ENCODE assay signal across 17 cellular contexts in the genomic region with DNA sequence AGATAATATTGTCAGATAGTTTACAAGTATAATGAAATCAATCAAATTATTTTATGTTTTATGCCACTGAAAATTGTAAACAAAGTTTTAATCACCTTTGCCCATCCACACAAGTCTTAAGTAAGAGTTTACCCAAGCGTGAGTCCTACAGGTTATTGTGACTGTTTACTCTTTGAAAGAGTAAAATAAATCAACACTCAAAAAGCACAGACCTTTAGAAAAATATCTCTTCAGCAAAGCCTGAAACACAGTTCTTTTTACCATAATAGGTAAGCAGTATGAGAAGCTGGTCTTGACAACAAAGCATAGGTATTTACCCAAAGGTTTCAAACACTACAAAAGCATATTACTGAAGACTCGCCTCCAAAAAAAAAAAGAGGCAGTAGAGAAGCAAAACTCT. TPM values are rescaled to one million over a fixed set of nuclear protein-coding genes. Genes with fewer than 3 reads are reported as not detected.
A peak's percentile ranks its signal among the peaks of the same experiment; 100 is the strongest.
DNase-seq lines count a peak whose midpoint lies in the region; ATAC-seq and TF ChIP-seq lines count a peak whose summit lies in the region.
"Had no signal": no experiment of that assay in that cellular context is flagged by ENCODE, and none has a peak within 500 bp of the region (broad histone marks: within the 10 kb centered on the region; RNA-seq: fewer than 3 reads in every experiment).

No MANE protein-coding gene starts in this region.

- TF ChIP-seq CTCF in liver (IDR thresholded peaks at IDR 0.05; ENCODE audit: low read depth, low read length, missing input control) (no peak), smooth muscle cell (IDR thresholded peaks at IDR 0.05; ENCODE audit: borderline replicate concordance, insufficient read depth, poor library complexity, severe bottlenecking) (no peak), esophagus squamous epithelium (IDR thresholded peaks at IDR 0.05) (no peak)

- no peaks in the 10 kb centered on the region for H3K9me3 ChIP-seq in SK-N-MC (ENCODE audit: low read depth, low read length)
- no peaks in the 10 kb centered on the region for H3K9me3 ChIP-seq in liver (ENCODE audit: control insufficient read depth in 4 of 4, low read length in 3 of 4)
- H3K9me3 ChIP-seq in smooth muscle cell (replicated peaks; ENCODE audit: low read depth) = no peaks in the 10 kb centered on the region
- H3K9me3 ChIP-seq in aorta (ENCODE audit: control insufficient read depth, low read length) = no peaks in the 10 kb centered on the region
- no peaks in the 10 kb centered on the region for H3K9me3 ChIP-seq in esophagus squamous epithelium
- H3K9me3 ChIP-seq: vagina had no signal

- peak overlapping the region; percentile 89 for H3K4me2 ChIP-seq in smooth muscle cell

- WGBS in liver = 31% methylated on average over 2 of the region's 2 CpGs
- 86% methylated on average over 2 of the region's 2 CpGs for WGBS in smooth muscle cell (ENCODE audit: low lambda C conversion rate)
- WGBS in aorta, 2 donors = 0 to 11% methylated on average over 2 of the region's 2 CpGs
- WGBS in esophagus squamous epithelium, 2 donors = 60 to 69% methylated on average over 2 of the region's 2 CpGs

- H3F3A ChIP-seq in smooth muscle cell (ENCODE audit: low read depth) = peaks cover 5% of the 10 kb centered on the region

- TF ChIP-seq POLR2A in esophagus squamous epithelium (IDR thresholded peaks at IDR 0.05) = no peak

- TF ChIP-seq RAD21 in liver (IDR thresholded peaks at IDR 0.05) = peak in 1 of 2 donors; percentile 24

- H3K27ac ChIP-seq in SK-N-MC (no peak overlapping the region), liver (ENCODE audit: low read depth in 1 of 2, low read length in 2 of 2) (peak overlapping the region; percentile 39 to 48), smooth muscle cell (ENCODE audit: low read depth) (peak overlapping the region; percentile 47), aorta (ENCODE audit: low read depth in 1 of 2, low read length in 2 of 2) (peak overlapping the region in 1 of 2 donors; percentile 44), esophagus squamous epithelium (peak overlapping the region in 2 of 4 donors; percentile 90 to 98)
- H3K27ac ChIP-seq: KMS-11, vagina had no signal

- H3K79me2 ChIP-seq in smooth muscle cell (ENCODE audit: low read depth) = peaks cover 79% of the 10 kb centered on the region

- no peak for ATAC-seq in aorta (ENCODE audit: low FRiP score)
- ATAC-seq: activated CD8-positive, alpha-beta T cell treated with anti-CD3 and anti-CD28 coated beads for 36 hours; activated T-helper 17 cell treated with anti-CD3 and anti-CD28 coated beads, Interleukin-2, amount 50 U/mL, for 72 hours had no signal

- H3K4me3 ChIP-seq in SK-N-MC = peak overlapping the region; percentile 44
- H3K4me3 ChIP-seq in liver (ENCODE audit: low read depth in 1 of 3, low read length in 3 of 3) = no peak overlapping the region
- peak overlapping the region; percentile 59 for H3K4me3 ChIP-seq in smooth muscle cell
- H3K4me3 ChIP-seq in aorta (ENCODE audit: low read length in 2 of 2) = peak overlapping the region in 1 of 2 donors; percentile 48
- H3K4me3 ChIP-seq in esophagus squamous epithelium = peak overlapping the region in 1 of 4 donors; percentile 89
- H3K4me3 ChIP-seq: vagina had no signal

- H4K20me1 ChIP-seq in smooth muscle cell (ENCODE audit: low read depth) = peaks cover 78% of the 10 kb centered on the region

- H3K9ac ChIP-seq in SK-N-MC (ENCODE audit: insufficient read length) (no peak overlapping the region), liver (ENCODE audit: low read depth in 1 of 2, low read length in 2 of 2) (peak overlapping the region in 1 of 2 donors; percentile 32), smooth muscle cell (ENCODE audit: low read depth) (no peak overlapping the region)
- H3K9ac ChIP-seq: KMS-11 had no signal

- H3K36me3 ChIP-seq in SK-N-MC (ENCODE audit: insufficient read depth, low read length) (0 out of 2 replicates have a peak, but pooled peaks cover 7% of the 10 kb centered on the region), liver (ENCODE audit: control insufficient read depth in 4 of 4, insufficient read depth in 3 of 4, low read depth in 1 of 4, low read length in 3 of 4) (no peaks in the 10 kb centered on the region), smooth muscle cell (ENCODE audit: low read depth) (no peaks in the 10 kb centered on the region), aorta (ENCODE audit: control insufficient read depth in 1 of 2, insufficient read depth in 2 of 2, low read length in 1 of 2) (no peaks in the 10 kb centered on the region), esophagus squamous epithelium (no peaks in the 10 kb centered on the region)
- H3K36me3 ChIP-seq: vagina had no signal

- H3K27me3 ChIP-seq in liver (ENCODE audit: control insufficient read depth in 4 of 4, insufficient read depth in 4 of 4, low read length in 3 of 4) = no peaks in the 10 kb centered on the region
- H3K27me3 ChIP-seq in smooth muscle cell (ENCODE audit: low read depth) = no peaks in the 10 kb centered on the region
- H3K27me3 ChIP-seq in aorta (ENCODE audit: control insufficient read depth in 1 of 2, insufficient read depth in 2 of 2, low read length in 1 of 2) = no peaks in the 10 kb centered on the region
- H3K27me3 ChIP-seq in esophagus squamous epithelium = no peaks in the 10 kb centered on the region
- H3K27me3 ChIP-seq: vagina had no signal

- no peak overlapping the region for H2AFZ ChIP-seq in smooth muscle cell (ENCODE audit: low read depth)

- H3K4me1 ChIP-seq in liver (ENCODE audit: control insufficient read depth in 4 of 4, insufficient read depth in 4 of 4, low read length in 3 of 4) (peaks cover 3 to 46% (median 30%) of the 10 kb centered on the region in 4 donors), smooth muscle cell (ENCODE audit: low read depth) (peaks cover 34% of the 10 kb centered on the region), aorta (ENCODE audit: control insufficient read depth in 1 of 2, insufficient read depth in 2 of 2, low read length in 2 of 2) (peaks cover 0 to 2% of the 10 kb centered on the region in 2 donors), esophagus squamous epithelium (peaks cover 0 to 54% (median 0%) of the 10 kb centered on the region in 3 donors)

- in situ Hi-C loops in G401 (cut with HindIII; ENCODE audit: low sequenced_read_pairs) = no loop called here

- DNase-seq in G401 (ENCODE audit: low spot score) (peak; percentile 51), SK-N-MC (ENCODE audit: low read depth, low spot score) (no peak), smooth muscle cell (lab: John Stamatoyannopoulos, UW; ENCODE audit: unreplicated experiment) (no peak), aorta (no peak), esophagus squamous epithelium (lab: John Stamatoyannopoulos, UW) (no peak), NCI-H1092 treated with DMSO at 0.1 percent for 48 hours (lab: John Stamatoyannopoulos, UW) (no peak)
- DNase-seq: activated CD8-positive, alpha-beta T cell treated with anti-CD3 and anti-CD28 coated beads for 36 hours; effector CD4-positive, alpha-beta T cell; foreskin melanocyte; GDM1; GOT3; NCI-H774; stimulated activated CD4-positive, alpha-beta T cell treated with anti-CD3 and anti-CD28 coated beads, Interleukin-4, amount 100 ng/mL, for 1 hour had no signal

- intact Hi-C loops in aorta (cut with DNase I) = loop anchor here (5.0 to 10.0 kb wide), 4 partner anchors 52 to 186 kb away; partner anchors contain the start of gene SLC66A3 (in 1 of the 2)
- intact Hi-C loops in esophagus squamous epithelium (cut with DNase I) = no loop called here

TF ChIP-seq in liver, 16 proteins besides CTCF, POLR2A, EP300 and RAD21:
- no peak for TF ChIP-seq MAX (IDR thresholded peaks at IDR 0.05)
- peak; percentile 45 to 55 for TF ChIP-seq HNF4A (conservative IDR thresholded peaks at IDR 0.05)
- TF ChIP-seq JUND (IDR thresholded peaks at IDR 0.05) = no peak
- TF ChIP-seq NR2F2 (IDR thresholded peaks at IDR 0.05) = no peak
- TF ChIP-seq RXRA (IDR thresholded peaks at IDR 0.05) = peak in 1 of 2 donors; percentile 17
- no peak for TF ChIP-seq GABPA (IDR thresholded peaks at IDR 0.05 in 1 of 2, conservative IDR thresholded peaks at IDR 0.05 in 1 of 2)
- TF ChIP-seq SP1 (IDR thresholded peaks at IDR 0.05) = peak; percentile 17
- no peak for TF ChIP-seq FOXA1 (IDR thresholded peaks at IDR 0.05)
- peak; percentile 52 for TF ChIP-seq FOXA2 (IDR thresholded peaks at IDR 0.05)
- TF ChIP-seq HNF4G (IDR thresholded peaks at IDR 0.05) = peak; percentile 13

RNA-seq across cellular contexts. Expression of gene ROCK2, which starts 3.7 kb away (rescaled TPM):
- total RNA-seq in G401 (2014; rRNA removed; shearing (Covaris generic)) = 13.8 and 24.0 TPM in 2 replicates
- total RNA-seq in liver = 10 to 100 TPM; 16.1 to 31.0 TPM
- polyA plus RNA-seq in liver = 1 to 10 TPM; 5.3 to 8.3 TPM
- total RNA-seq in smooth muscle cell = 45.5 and 56.2 TPM in 2 replicates
- 27.2 and 42.4 TPM in 2 replicates for polyA plus RNA-seq in smooth muscle cell
- 100 to 1,000 TPM in 1 of 2 donors, 10 to 100 TPM in 1; 97.9 to 119 TPM for total RNA-seq in aorta
- polyA plus RNA-seq in aorta = 10 to 100 TPM; 19.2 to 20.5 TPM
- 10 to 100 TPM; 15.2 to 50.5 (median 21.4) TPM for total RNA-seq in esophagus squamous epithelium

Comparison
In these comparisons a context has a peak if more than half of its experiments do, and no peak if none do; other contexts are left out.
1. H3K4me3 ChIP-seq: peak in SK-N-MC (single experiment) and smooth muscle cell (single experiment); none in liver (0 of 3).